Comparison of ENCODE assay signal across 8 cellular contexts in the genomic region with DNA sequence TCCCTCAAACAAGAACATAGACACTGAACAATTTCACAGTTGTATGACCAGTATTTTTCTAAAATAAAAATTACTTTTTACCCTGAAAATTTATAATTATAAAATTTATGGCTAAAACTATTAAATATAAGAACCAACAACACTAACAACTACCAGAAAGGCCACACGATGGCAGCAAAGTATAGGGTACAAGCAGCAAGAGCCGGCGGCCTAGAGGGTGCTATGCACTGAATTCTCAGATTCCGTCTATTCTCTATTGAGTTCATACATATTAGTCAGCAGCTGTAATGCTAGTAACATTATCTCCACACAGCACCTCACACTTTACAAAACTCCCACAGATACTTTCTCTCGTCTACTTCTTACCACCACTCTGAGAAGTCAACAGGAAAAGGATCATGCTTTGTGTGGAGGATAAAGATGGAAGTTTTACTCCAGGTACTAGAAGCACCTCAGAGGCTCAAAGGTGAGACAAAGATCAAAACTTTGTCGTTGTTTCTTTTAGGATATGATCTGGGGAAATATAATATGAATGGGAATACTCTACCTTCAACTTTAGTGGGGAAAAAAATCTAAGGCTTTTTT.
A peak's percentile ranks its signal among the peaks of the same experiment; 100 is the strongest.
DNase-seq lines count a peak whose midpoint lies in the region; ATAC-seq and TF ChIP-seq lines count a peak whose summit lies in the region.

No MANE protein-coding gene starts in this region.

- H3F3A ChIP-seq in DOHH2 (ENCODE audit: control insufficient read depth, insufficient read depth) (no peaks in the 10 kb centered on the region), neural progenitor cell (ENCODE audit: low read depth) (no peaks in the 10 kb centered on the region)

- peak; percentile 83 for ATAC-seq in GM21717 (IDR thresholded peaks at IDR 0.05; ENCODE audit: unreplicated experiment)

- no peak for TF ChIP-seq EP300 in transverse colon (IDR thresholded peaks at IDR 0.05; ENCODE audit: low read depth)

- BruUV-seq in OCI-LY7 (replicated peaks; lab: Mats Ljungman, UMichigan), result no TSS peak

- H3K9me2 ChIP-seq in DOHH2 (replicated peaks; ENCODE audit: control insufficient read depth, low read length) (no peaks in the 10 kb centered on the region), OCI-LY7 (ENCODE audit: insufficient read depth, low read length) (no peaks in the 10 kb centered on the region)

- intact Hi-C loops in OCI-LY7 (cut with micrococcal nuclease; ENCODE audit: unreplicated experiment) (loop anchor here (1.0 to 10.0 kb wide), 5 partner anchors 100 to 1006 kb away; no protein-coding TSS in a partner anchor), transverse colon (cut with DNase I; ENCODE audit: low total_unique reads) (no loop called here)

- no peaks in the 10 kb centered on the region for H3K36me3 Mint-ChIP-seq in neural progenitor cell

- H3K4me1 Mint-ChIP-seq in neural progenitor cell, result no peaks in the 10 kb centered on the region

- H3K9me3 ChIP-seq in DOHH2 (ENCODE audit: control insufficient read depth, insufficient read depth, low read length), result no peaks in the 10 kb centered on the region
- no peaks in the 10 kb centered on the region for H3K9me3 ChIP-seq in OCI-LY7 (ENCODE audit: low read length)
- no peaks in the 10 kb centered on the region for H3K9me3 ChIP-seq in neural progenitor cell (ENCODE audit: low read depth)
- no peaks in the 10 kb centered on the region for H3K9me3 ChIP-seq in transverse colon

- no peak for TF ChIP-seq POLR2A in transverse colon (IDR thresholded peaks at IDR 0.05)

- 10 to 15% methylated on average over 6 of the region's 6 CpGs for WGBS in transverse colon (ENCODE audit: low coverage in 1 of 2), 2 donors

- H3K27me3 Mint-ChIP-seq in neural progenitor cell (ENCODE audit: insufficient read depth, low read depth), result peaks cover 2% of the 10 kb centered on the region

- no peak overlapping the region for H3K9ac ChIP-seq in neural progenitor cell

- H4K20me1 ChIP-seq in DOHH2 (ENCODE audit: control insufficient read depth, insufficient read depth, low read depth, low read length) (no peaks in the 10 kb centered on the region), OCI-LY7 (ENCODE audit: insufficient read depth, low read length) (no peaks in the 10 kb centered on the region), neural progenitor cell (ENCODE audit: low read depth) (no peaks in the 10 kb centered on the region)

- H3K27ac ChIP-seq in DOHH2 (ENCODE audit: low read depth, low read length) (no peak overlapping the region), OCI-LY7 (ENCODE audit: low read depth, low read length, poor library complexity, severe bottlenecking) (no peak overlapping the region), neural progenitor cell (no peak overlapping the region), transverse colon (no peak overlapping the region)

- in situ Hi-C loops in KBM-7 (cut with MboI; ENCODE audit: low pct_unique_long_range_greater_than_20kb, low sequenced_read_pairs) (no loop called here), transverse colon (cut with MboI; ENCODE audit: low pct_ligation_motif_present in 1 of 4, low pct_unique_long_range_greater_than_20kb in 1 of 4, low sequenced_read_pairs in 3 of 4) (loop anchor here in 3 of 4 donors (5.0 to 25.0 kb wide), 5 partner anchors 221 to 998 kb away; a partner anchor contains a TSS)

- no peak overlapping the region for H3K27ac Mint-ChIP-seq in neural progenitor cell

- TF ChIP-seq CTCF in DOHH2 (IDR thresholded peaks at IDR 0.05; ENCODE audit: low read depth, low read length, poor library complexity, severe bottlenecking), result peak; percentile 45
- TF ChIP-seq CTCF in OCI-LY7 (conservative IDR thresholded peaks at IDR 0.05; ENCODE audit: low read length), result peak; percentile 89
- TF ChIP-seq CTCF in neural progenitor cell (IDR thresholded peaks at IDR 0.05), result peak; percentile 82
- TF ChIP-seq CTCF in transverse colon (IDR thresholded peaks at IDR 0.05), result peak; percentile 45 to 67 (median 61)

- H3K4me2 ChIP-seq in DOHH2 (ENCODE audit: low read length) (no peak overlapping the region), OCI-LY7 (ENCODE audit: low read length) (no peak overlapping the region), neural progenitor cell (no peak overlapping the region)

- CTCF ChIA-PET in OCI-LY7 (lab: Charles Lee; ENCODE audit: unreplicated experiment), result no interaction called here

- H3K27me3 ChIP-seq in DOHH2 (ENCODE audit: control insufficient read depth, low read length) (peaks cover 6% of the 10 kb centered on the region; the same call in 1 of the 2 replicates), neural progenitor cell (no peaks in the 10 kb centered on the region), transverse colon (no peaks in the 10 kb centered on the region)

- POLR2A ChIA-PET in OCI-LY7 (lab: Charles Lee), result interaction anchor here (0.6 kb wide), 1 partner anchor 25 kb away, joined by 3 read pairs; no protein-coding TSS in a partner anchor

- peak; percentile 58 for DNase-seq in KBM-7
- DNase-seq in OCI-LY7 (ENCODE audit: low spot score), result peak; percentile 73
- DNase-seq in activated T-cell treated with anti-CD3 and anti-CD28 coated beads for 48 hours (ENCODE audit: low read depth), result peak; percentile 53
- DNase-seq in fibroblast of gingiva (ENCODE audit: low read depth), result peak; percentile 73
- peak; percentile 80 for DNase-seq in neural progenitor cell (ENCODE audit: low spot score)
- DNase-seq in transverse colon, result peak; percentile 54

- no peak overlapping the region for H3K4me3 ChIP-seq in DOHH2 (ENCODE audit: low read length)
- no peak overlapping the region for H3K4me3 ChIP-seq in OCI-LY7 (ENCODE audit: low read depth, low read length, poor library complexity, severe bottlenecking)
- H3K4me3 ChIP-seq in neural progenitor cell, result no peak overlapping the region
- H3K4me3 ChIP-seq in transverse colon, result no peak overlapping the region

- H3K4me1 ChIP-seq in DOHH2 (ENCODE audit: control insufficient read depth, low read length), result no peaks in the 10 kb centered on the region
- no peaks in the 10 kb centered on the region for H3K4me1 ChIP-seq in OCI-LY7 (ENCODE audit: insufficient read depth, low read length, poor library complexity, severe bottlenecking)
- no peaks in the 10 kb centered on the region for H3K4me1 ChIP-seq in neural progenitor cell
- no peaks in the 10 kb centered on the region for H3K4me1 ChIP-seq in transverse colon

- H3K79me2 ChIP-seq in DOHH2 (ENCODE audit: control insufficient read depth, low read length) (no peaks in the 10 kb centered on the region), OCI-LY7 (ENCODE audit: insufficient read depth, low read depth, low read length) (no peaks in the 10 kb centered on the region), neural progenitor cell (ENCODE audit: low read depth) (no peaks in the 10 kb centered on the region)

- H2AFZ ChIP-seq in OCI-LY7 (ENCODE audit: low read length) (no peak overlapping the region), neural progenitor cell (replicated peaks) (peak overlapping the region; percentile 61)

- no peak overlapping the region for H3K4me3 Mint-ChIP-seq in neural progenitor cell

- no peaks in the 10 kb centered on the region for H3K36me3 ChIP-seq in DOHH2 (ENCODE audit: control insufficient read depth, low read length)
- H3K36me3 ChIP-seq in OCI-LY7 (ENCODE audit: insufficient read depth, low read length), result no peaks in the 10 kb centered on the region
- H3K36me3 ChIP-seq in neural progenitor cell, result no peaks in the 10 kb centered on the region
- no peaks in the 10 kb centered on the region for H3K36me3 ChIP-seq in transverse colon

- H3K9me3 Mint-ChIP-seq in neural progenitor cell, result no peaks in the 10 kb centered on the region
